23 cellular contexts compared by ENCODE assay signal in genomic region chr10:96401036-96401435, GRCh38. TPM values are rescaled to one million over a fixed set of nuclear protein-coding genes. Genes with fewer than 3 reads are reported as not detected.
A peak's percentile ranks its signal among the peaks of the same experiment; 100 is the strongest.
DNase-seq lines count a peak whose midpoint lies in the region; ATAC-seq and TF ChIP-seq lines count a peak whose summit lies in the region.
"Had no signal": no experiment of that assay in that cellular context is flagged by ENCODE, and none has a peak within 500 bp of the region (broad histone marks: within the 10 kb centered on the region; RNA-seq: fewer than 3 reads in every experiment).

No MANE protein-coding gene starts in this region.

- peaks cover 3% of the 10 kb centered on the region for H3K4me1 ChIP-seq in hepatocyte (ENCODE audit: insufficient read depth)
- H3K4me1 ChIP-seq: thyroid gland had no signal

- no peak overlapping the region for H3K4me3 ChIP-seq in H7 (ENCODE audit: insufficient read depth, low read depth, low read length)
- H3K4me3 ChIP-seq in dorsolateral prefrontal cortex, result peak overlapping the region in 32 of 59 donors; percentile 1 to 52 (median 27)
- no peak overlapping the region for H3K4me3 ChIP-seq in hepatocyte
- H3K4me3 ChIP-seq: cardiac muscle cell, heart left ventricle, thyroid gland had no signal

- no peak for ATAC-seq in HG03571 (IDR thresholded peaks at IDR 0.05; ENCODE audit: unreplicated experiment)

- H3K27me3 ChIP-seq in H7 (ENCODE audit: control insufficient read depth, insufficient read depth, low read length) (no peaks in the 10 kb centered on the region), dorsolateral prefrontal cortex (peaks cover 0 to 9% (median 0%) of the 10 kb centered on the region in 45 donors), hepatocyte (peaks cover 53% of the 10 kb centered on the region)
- H3K27me3 ChIP-seq: cardiac muscle cell, thyroid gland had no signal

- no peak overlapping the region for H3K4me2 ChIP-seq in hepatocyte

- no peaks in the 10 kb centered on the region for H3K9me3 ChIP-seq in hepatocyte (ENCODE audit: low read depth)
- H3K9me3 ChIP-seq: heart left ventricle, neutrophil, thyroid gland had no signal

- H3K36me3 ChIP-seq in H7 (replicated peaks; ENCODE audit: control insufficient read depth, insufficient read depth, low read length), result no peaks in the 10 kb centered on the region
- no peaks in the 10 kb centered on the region for H3K36me3 ChIP-seq in hepatocyte (replicated peaks; ENCODE audit: insufficient read depth, low read depth)
- H3K36me3 ChIP-seq: cardiac muscle cell, heart left ventricle, neutrophil, thyroid gland had no signal

- H3K27ac ChIP-seq in dorsolateral prefrontal cortex (peak overlapping the region in 58 of 59 donors; percentile 3 to 95 (median 80)), hepatocyte (no peak overlapping the region)
- H3K27ac ChIP-seq: cardiac muscle cell, neutrophil, thyroid gland had no signal

- intact Hi-C loops in dorsolateral prefrontal cortex (cut with DNase I), result loop anchor here in 1 of 2 donors (2.0 kb wide), 1 partner anchor 16 kb away; no protein-coding TSS in a partner anchor
- intact Hi-C loops in posterior vena cava (cut with DNase I), result no loop called here

- H2AFZ ChIP-seq in hepatocyte, result no peak overlapping the region

- peak; percentile 27 for DNase-seq in H7
- DNase-seq in dorsolateral prefrontal cortex, result no peak
- peak; percentile 22 for DNase-seq in islet precursor cell
- peak; percentile 51 for DNase-seq in posterior vena cava (ENCODE audit: low spot score)
- DNase-seq in hepatocyte (ENCODE audit: low spot score), result no peak
- DNase-seq in NCI-H2107 treated with DMSO at 0.1 percent for 48 hours (lab: John Stamatoyannopoulos, UW; ENCODE audit: unreplicated experiment), result no peak
- DNase-seq in activated gamma-delta T cell treated with Interleukin-2 at 50 U/mL for 16 hours, result no peak
- DNase-seq: aorta; GOT3; heart left ventricle; immature natural killer cell; NCI-H1694; NCI-H748 treated with DMSO at 0.1 percent for 48 hours; stimulated activated CD4-positive, alpha-beta T cell treated with anti-CD3 and anti-CD28 coated beads, Interleukin-4, amount 100 ng/mL, for 4 hours; stimulated activated naive CD4-positive, alpha-beta T cell; T-helper 9 cell; thyroid gland had no signal

- H4K20me1 ChIP-seq in hepatocyte (ENCODE audit: insufficient read depth, poor library complexity, severe bottlenecking), result no peaks in the 10 kb centered on the region

- H3K9me2 ChIP-seq in hepatocyte (replicated peaks; ENCODE audit: insufficient read depth), result no peaks in the 10 kb centered on the region

- TF ChIP-seq CTCF in dorsolateral prefrontal cortex (IDR thresholded peaks at IDR 0.05 in 54 of 56, conservative IDR thresholded peaks at IDR 0.05 in 2 of 56; ENCODE audit: low read depth in 1 of 56, partially characterized antibody in 56 of 56), result no peak
- no peak for TF ChIP-seq CTCF in hepatocyte (IDR thresholded peaks at IDR 0.05; ENCODE audit: poor library complexity)

- H3K79me2 ChIP-seq in hepatocyte, result no peaks in the 10 kb centered on the region

- 69% methylated on average over 7 of the region's 7 CpGs for WGBS in hepatocyte (ENCODE audit: low lambda C conversion rate, missing lambda C conversion rate)

RNA-seq across cellular contexts. Expression of gene OPALIN, which starts 42.2 kb away (rescaled TPM):
- not detected in 2 replicates for total RNA-seq in H7 (2014; rRNA removed; shearing (Covaris generic))
- total RNA-seq in dorsolateral prefrontal cortex (100 to 1,000 TPM in 24 of 120 experiments, 10 to 100 TPM in 94, 1 to 10 TPM in 2; 4.3 to 287 (median 60.3) TPM), posterior vena cava (not detected), hepatocyte (not detected in 2 replicates)
- not detected in 2 replicates for polyA plus RNA-seq in hepatocyte
- total RNA-seq: aorta, cardiac muscle cell, dermis microvascular lymphatic vessel endothelial cell, lung microvascular endothelial cell, thyroid gland had no signal
- polyA plus RNA-seq: AG04450, aorta, cardiac muscle cell, heart left ventricle, immature natural killer cell had no signal

Comparison
In these comparisons a context has a peak if more than half of its experiments do, and no peak if none do; other contexts are left out.
1. DNase-seq: peak in H7 (single experiment), islet precursor cell (single experiment) and posterior vena cava (single experiment); none in dorsolateral prefrontal cortex (0 of 10), hepatocyte (single experiment), NCI-H2107 treated with DMSO at 0.1 percent for 48 hours (single experiment) and activated gamma-delta T cell treated with Interleukin-2 at 50 U/mL for 16 hours (single experiment).
2. H3K4me3 ChIP-seq: peak in dorsolateral prefrontal cortex (32 of 59); none in H7 (single experiment) and hepatocyte (single experiment).